ENCODE assay signal across 8 cellular contexts in genomic region chr7:129368389-129368986, GRCh38.
DNase-seq lines count a peak whose midpoint lies in the region; ATAC-seq, FAIRE-seq and TF ChIP-seq lines count a peak whose summit lies in the region.

No MANE protein-coding gene starts in this region.

- H3K27ac Mint-ChIP-seq in activated CD4-positive, alpha-beta T cell treated with anti-CD3 and anti-CD28 coated beads, Interleukin-2, amount 10 ng/mL, durations not matched to agents 7 days and 5 days, result peak overlapping the region; percentile 83
- peak overlapping the region; percentile 60 for H3K27ac Mint-ChIP-seq in stimulated activated naive B cell treated with anti-CD40 and anti-IgM and Interleukin-4, amounts not matched to agents 10 μg/mL and 1 μg/mL and 100 μg/mL, for 72 hours

- no peak for DNase-seq in activated CD4-positive, alpha-beta T cell treated with anti-CD3 and anti-CD28 coated beads, Interleukin-2, amount 10 ng/mL, durations not matched to agents 7 days and 5 days
- DNase-seq in activated CD4-positive, alpha-beta T cell treated with anti-CD3 and anti-CD28 coated beads for 1 hour, result no peak
- DNase-seq in K562 (ENCODE audit: extremely low read depth in 1 of 4, low spot score in 3 of 4) (peak in 1 of 4 experiments; percentile 22), ureter (ENCODE audit: low spot score) (no peak), NCI-H1092 treated with DMSO at 0.1 percent for 48 hours (lab: John Stamatoyannopoulos, UW) (no peak)
- DNase-seq in stimulated activated naive B cell treated with anti-CD40 and anti-IgM and Interleukin-4, amounts not matched to agents 10 μg/mL and 1 μg/mL and 100 μg/mL, for 72 hours, result peak; percentile 4

- TF ChIP-seq CTCF in K562 (IDR thresholded peaks at IDR 0.05 in 2 of 3, conservative IDR thresholded peaks at IDR 0.05 in 1 of 3; ENCODE audit: insufficient read depth in 2 of 3, low read depth in 1 of 3, low read length in 3 of 3), result no peak

- 0 out of 2 replicates have a peak, but pooled peaks cover 2% of the 10 kb centered on the region for H4K20me1 ChIP-seq in K562 (replicated peaks; ENCODE audit: control insufficient read depth, insufficient read depth, low read length)

- no peaks in the 10 kb centered on the region for H3K27me3 ChIP-seq in K562 (ENCODE audit: control insufficient read depth in 2 of 2, insufficient read depth in 2 of 2, low read length in 2 of 2)

- H3K36me3 Mint-ChIP-seq in activated CD4-positive, alpha-beta T cell treated with anti-CD3 and anti-CD28 coated beads, Interleukin-2, amount 10 ng/mL, durations not matched to agents 7 days and 5 days (ENCODE audit: low read depth), result no peaks in the 10 kb centered on the region
- H3K36me3 Mint-ChIP-seq in stimulated activated naive B cell treated with anti-CD40 and anti-IgM and Interleukin-4, amounts not matched to agents 10 μg/mL and 1 μg/mL and 100 μg/mL, for 72 hours, result no peaks in the 10 kb centered on the region

- TF ChIP-seq POLR2A in K562 (conservative IDR thresholded peaks at IDR 0.05), result no peak

- H3K36me3 ChIP-seq in K562 (ENCODE audit: control insufficient read depth, insufficient read depth, low read length), result no peaks in the 10 kb centered on the region

- no peaks in the 10 kb centered on the region for H3K27me3 Mint-ChIP-seq in activated CD4-positive, alpha-beta T cell treated with anti-CD3 and anti-CD28 coated beads, Interleukin-2, amount 10 ng/mL, durations not matched to agents 7 days and 5 days
- H3K27me3 Mint-ChIP-seq in stimulated activated naive B cell treated with anti-CD40 and anti-IgM and Interleukin-4, amounts not matched to agents 10 μg/mL and 1 μg/mL and 100 μg/mL, for 72 hours, result no peaks in the 10 kb centered on the region

- ATAC-seq in HG02973 (IDR thresholded peaks at IDR 0.05; ENCODE audit: unreplicated experiment) (peak; percentile 29), K562 (peak; percentile 4; the same call in 1 of the 3 replicates), HG02623 (IDR thresholded peaks at IDR 0.05; ENCODE audit: unreplicated experiment) (no peak)
- ATAC-seq in stimulated activated naive B cell treated with anti-CD40 and anti-IgM and Interleukin-4, amounts not matched to agents 10 μg/mL and 1 μg/mL and 100 μg/mL, for 72 hours (replicated peaks), result peak; percentile 51 to 55

- FAIRE-seq in K562 (lab: Jason Lieb, UNC), result no peak

- intact Hi-C loops in K562 (cut with micrococcal nuclease), result loop anchor here (5.0 to 10.0 kb wide), 2 partner anchors 459 to 646 kb away; no protein-coding TSS in a partner anchor

- H3K9me1 ChIP-seq in K562 (ENCODE audit: control insufficient read depth, insufficient read depth, low read length), result no peaks in the 10 kb centered on the region

- in situ Hi-C loops in K562 (cut with MboI), result loop anchor here (5.0 to 25.0 kb wide), 3 partner anchors 94 to 644 kb away; no protein-coding TSS in a partner anchor

- peaks cover 39% of the 10 kb centered on the region for H3K4me1 Mint-ChIP-seq in activated CD4-positive, alpha-beta T cell treated with anti-CD3 and anti-CD28 coated beads, Interleukin-2, amount 10 ng/mL, durations not matched to agents 7 days and 5 days
- peaks cover 14 to 27% of the 10 kb centered on the region in 2 donors for H3K4me1 Mint-ChIP-seq in stimulated activated naive B cell treated with anti-CD40 and anti-IgM and Interleukin-4, amounts not matched to agents 10 μg/mL and 1 μg/mL and 100 μg/mL, for 72 hours

- peak overlapping the region; percentile 60; the same call in 1 of the 2 replicates for H3K4me2 ChIP-seq in K562 (ENCODE audit: insufficient read depth, low read length)

- H3K4me3 Mint-ChIP-seq in activated CD4-positive, alpha-beta T cell treated with anti-CD3 and anti-CD28 coated beads, Interleukin-2, amount 10 ng/mL, durations not matched to agents 7 days and 5 days, result peak overlapping the region; percentile 62
- peak overlapping the region; percentile 68 to 74 for H3K4me3 Mint-ChIP-seq in stimulated activated naive B cell treated with anti-CD40 and anti-IgM and Interleukin-4, amounts not matched to agents 10 μg/mL and 1 μg/mL and 100 μg/mL, for 72 hours

- H3K9me3 Mint-ChIP-seq in activated CD4-positive, alpha-beta T cell treated with anti-CD3 and anti-CD28 coated beads, Interleukin-2, amount 10 ng/mL, durations not matched to agents 7 days and 5 days, result no peaks in the 10 kb centered on the region
- H3K9me3 Mint-ChIP-seq in stimulated activated naive B cell treated with anti-CD40 and anti-IgM and Interleukin-4, amounts not matched to agents 10 μg/mL and 1 μg/mL and 100 μg/mL, for 72 hours, result no peaks in the 10 kb centered on the region

- H2AFZ ChIP-seq in K562 (ENCODE audit: low read depth, low read length), result peak overlapping the region; percentile 10; the same call in 1 of the 2 replicates

- no peak overlapping the region; a peak in 1 of 4 replicates for H3K9ac ChIP-seq in K562 (ENCODE audit: insufficient read depth in 1 of 2, low read depth in 2 of 2, low read length in 2 of 2)

- CTCF ChIA-PET in activated CD4-positive, alpha-beta T cell treated with anti-CD3 and anti-CD28 coated beads, Interleukin-2, amount 10 ng/mL, durations not matched to agents 7 days and 5 days (lab: Charles Lee), result interaction anchor here (0.7 to 5.8 kb wide), 31 partner anchors 9 to 462 kb away, joined by 3 to 78 read pairs (median 5); partner anchors contain the start of gene STRIP2
- CTCF ChIA-PET in K562 (lab: Yijun Ruan, JAX; ENCODE audit: low intra/inter-chr PET ratio), result interaction anchor here (0.6 to 5.2 kb wide), 7 partner anchors 27 to 1648 kb away, joined by 3 to 60 read pairs (median 4); no protein-coding TSS in a partner anchor

- no TSS peak for BruUV-seq in K562 (replicated peaks; lab: Mats Ljungman, UMichigan)

- POLR2A ChIA-PET in activated CD4-positive, alpha-beta T cell treated with anti-CD3 and anti-CD28 coated beads, Interleukin-2, amount 10 ng/mL, durations not matched to agents 7 days and 5 days (lab: Charles Lee), result interaction anchor here (0.6 to 1.5 kb wide), 3 partner anchors 66 to 1689 kb away, joined by 3 to 8 read pairs (median 4); partner anchors contain the start of gene STRIP2
- POLR2A ChIA-PET in K562 (lab: Yijun Ruan, JAX), result interaction anchor here (0.6 to 2.4 kb wide), 12 partner anchors 9 to 237 kb away, joined by 3 to 15 read pairs (median 4); no protein-coding TSS in a partner anchor

- H3K4me1 ChIP-seq in K562 (replicated peaks in 1 of 2; ENCODE audit: control insufficient read depth in 2 of 2, insufficient read depth in 2 of 2, low read length in 2 of 2), result peaks cover 6 to 15% of the 10 kb centered on the region in 2 experiments; a peak in 4 of 5 replicates

- H3K4me3 ChIP-seq in K562, result no peak overlapping the region

- no peak overlapping the region for H3K27ac ChIP-seq in K562 (ENCODE audit: extremely low read depth, low read depth, low read length)

- no peak for TF ChIP-seq EP300 in K562 (IDR thresholded peaks at IDR 0.05; ENCODE audit: low read length)

- H3K79me2 ChIP-seq in K562 (ENCODE audit: control insufficient read depth, insufficient read depth, low read length), result no peaks in the 10 kb centered on the region

- H3K9me3 ChIP-seq in K562 (replicated peaks; ENCODE audit: control insufficient read depth, insufficient read depth, low read depth, low read length), result no peaks in the 10 kb centered on the region

- WGBS in K562 (ENCODE audit: insufficient coverage, low coverage, missing lambda C conversion rate), result 24% methylated on average over 7 of the region's 7 CpGs

- TF ChIP-seq RAD21 in K562 (CRISPR knock-in tag; conservative IDR thresholded peaks at IDR 0.05 in 1 of 2, IDR thresholded peaks at IDR 0.05 in 1 of 2), result no peak

TF ChIP-seq in K562, 482 proteins besides CTCF, POLR2A, EP300 and RAD21 (continues in another document):
- TF ChIP-seq ZNF253 (CRISPR knock-in tag; conservative IDR thresholded peaks at IDR 0.05), result no peak
- TF ChIP-seq PTRF (tag; IDR thresholded peaks at IDR 0.05), result no peak
- no peak for TF ChIP-seq IRF2 (CRISPR knock-in tag; IDR thresholded peaks at IDR 0.05)
- TF ChIP-seq SP2 (IDR thresholded peaks at IDR 0.05; ENCODE audit: extremely low read depth, low read depth, low read length, poor library complexity, severe bottlenecking), result no peak
- no peak for TF ChIP-seq UBTF (IDR thresholded peaks at IDR 0.05; ENCODE audit: borderline replicate concordance in 1 of 2, low read depth in 2 of 2, low read length in 2 of 2)
- no peak for TF ChIP-seq E2F6 (IDR thresholded peaks at IDR 0.05; ENCODE audit: borderline replicate concordance in 1 of 2, extremely low read depth in 1 of 2, insufficient read depth in 1 of 2, insufficient read length in 1 of 2, low read depth in 1 of 2, low read length in 1 of 2, poor library complexity in 1 of 2, severe bottlenecking in 1 of 2)
- no peak for TF ChIP-seq NFYB (IDR thresholded peaks at IDR 0.05; ENCODE audit: extremely low read depth, insufficient read length)
- no peak for TF ChIP-seq BRD9 (IDR thresholded peaks at IDR 0.05; ENCODE audit: low read depth, partially characterized antibody)
- TF ChIP-seq NFATC3 (IDR thresholded peaks at IDR 0.05), result no peak
- TF ChIP-seq MBD2 (IDR thresholded peaks at IDR 0.05; ENCODE audit: borderline replicate concordance, low read depth), result no peak
- no peak for TF ChIP-seq ZNF699 (CRISPR knock-in tag; IDR thresholded peaks at IDR 0.05; ENCODE audit: insufficient replicate concordance)
